In genomic region chr3:154780263-154780662, GRCh38 we compare ENCODE assay signal across 1 cellular context.
TF ChIP-seq lines count a peak whose summit lies in the region.

No MANE protein-coding gene starts in this region.

TF ChIP-seq in H1, 55 proteins besides CTCF, POLR2A, EP300 and RAD21 (continued from another document):
- no peak for TF ChIP-seq ATF2 (IDR thresholded peaks at IDR 0.05; ENCODE audit: low read length)
- TF ChIP-seq ZNF274 (IDR thresholded peaks at IDR 0.05; ENCODE audit: borderline replicate concordance, extremely low read depth, low read length), result no peak
- TF ChIP-seq E2F6 (IDR thresholded peaks at IDR 0.05), result no peak
- no peak for TF ChIP-seq BCL11A (IDR thresholded peaks at IDR 0.05; ENCODE audit: low read depth in 2 of 2, low read length in 2 of 2)
- no peak for TF ChIP-seq TEAD4 (IDR thresholded peaks at IDR 0.05; ENCODE audit: low read depth, low read length)
- TF ChIP-seq TAF7 (optimal IDR thresholded peaks at IDR 0.05; ENCODE audit: borderline replicate concordance, low read depth, low read length), result no peak
